In the genomic region with DNA sequence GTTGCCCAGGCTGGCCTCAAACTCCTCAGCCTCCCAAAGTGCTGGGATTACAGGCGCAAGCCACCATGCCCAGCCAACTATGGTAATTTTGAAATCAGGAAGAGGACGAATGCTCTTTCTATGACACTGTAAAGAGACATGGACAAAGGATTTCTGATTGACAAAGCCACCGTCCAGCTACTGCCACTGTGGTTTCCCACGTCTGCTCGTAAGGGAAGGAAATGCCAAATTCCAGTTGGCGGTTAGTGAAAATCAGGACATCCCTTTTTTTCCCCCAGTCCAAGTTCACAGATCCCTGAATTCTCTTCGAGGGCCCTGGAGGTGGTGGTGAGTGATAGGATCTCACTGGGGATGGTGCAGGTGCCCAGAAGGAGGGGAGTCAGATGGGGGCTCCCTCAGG, we compare ENCODE assay signal across 1 cellular context.
TF ChIP-seq lines count a peak whose summit lies in the region.

No MANE protein-coding gene starts in this region.

TF ChIP-seq in IMR-90, 13 proteins besides CTCF, POLR2A, EP300 and RAD21:
- TF ChIP-seq FOS (IDR thresholded peaks at IDR 0.05; ENCODE audit: low read depth, low read length), result no peak
- TF ChIP-seq BHLHE40 (IDR thresholded peaks at IDR 0.05; ENCODE audit: low read depth, low read length), result no peak
- TF ChIP-seq, protein P1, sequence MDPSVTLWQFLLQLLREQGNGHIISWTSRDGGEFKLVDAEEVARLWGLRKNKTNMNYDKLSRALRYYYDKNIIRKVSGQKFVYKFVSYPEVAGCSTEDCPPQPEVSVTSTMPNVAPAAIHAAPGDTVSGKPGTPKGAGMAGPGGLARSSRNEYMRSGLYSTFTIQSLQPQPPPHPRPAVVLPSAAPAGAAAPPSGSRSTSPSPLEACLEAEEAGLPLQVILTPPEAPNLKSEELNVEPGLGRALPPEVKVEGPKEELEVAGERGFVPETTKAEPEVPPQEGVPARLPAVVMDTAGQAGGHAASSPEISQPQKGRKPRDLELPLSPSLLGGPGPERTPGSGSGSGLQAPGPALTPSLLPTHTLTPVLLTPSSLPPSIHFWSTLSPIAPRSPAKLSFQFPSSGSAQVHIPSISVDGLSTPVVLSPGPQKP (IDR thresholded peaks at IDR 0.05; ENCODE audit: borderline replicate concordance, low read depth, low read length), result no peak
- TF ChIP-seq CEBPB (IDR thresholded peaks at IDR 0.05; ENCODE audit: low read depth, low read length), result no peak
- no peak for TF ChIP-seq CHD1 (IDR thresholded peaks at IDR 0.05; ENCODE audit: low read depth, low read length)
- no peak for TF ChIP-seq NFE2L2 (IDR thresholded peaks at IDR 0.05; ENCODE audit: low read depth, low read length)
- TF ChIP-seq RFX5 (IDR thresholded peaks at IDR 0.05; ENCODE audit: low read depth, low read length), result no peak
- TF ChIP-seq, protein P2, sequence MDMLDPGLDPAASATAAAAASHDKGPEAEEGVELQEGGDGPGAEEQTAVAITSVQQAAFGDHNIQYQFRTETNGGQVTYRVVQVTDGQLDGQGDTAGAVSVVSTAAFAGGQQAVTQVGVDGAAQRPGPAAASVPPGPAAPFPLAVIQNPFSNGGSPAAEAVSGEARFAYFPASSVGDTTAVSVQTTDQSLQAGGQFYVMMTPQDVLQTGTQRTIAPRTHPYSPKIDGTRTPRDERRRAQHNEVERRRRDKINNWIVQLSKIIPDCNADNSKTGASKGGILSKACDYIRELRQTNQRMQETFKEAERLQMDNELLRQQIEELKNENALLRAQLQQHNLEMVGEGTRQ (IDR thresholded peaks at IDR 0.05; ENCODE audit: low read depth, low read length), result no peak
- TF ChIP-seq MXI1 (IDR thresholded peaks at IDR 0.05; ENCODE audit: borderline replicate concordance, low read depth, low read length), result no peak
- no peak for TF ChIP-seq RCOR1 (IDR thresholded peaks at IDR 0.05; ENCODE audit: insufficient replicate concordance, low read length)
- no peak for TF ChIP-seq MAFK (IDR thresholded peaks at IDR 0.05; ENCODE audit: low read depth, low read length)
- no peak for TF ChIP-seq MAZ (IDR thresholded peaks at IDR 0.05; ENCODE audit: borderline replicate concordance, low read depth, low read length)
- no peak for TF ChIP-seq SMC3 (IDR thresholded peaks at IDR 0.05; ENCODE audit: low read depth, low read length)
